ENCODE assay signal across 1 cellular context in genomic region chr17:59619313-59620063, GRCh38.
TF ChIP-seq lines count a peak whose summit lies in the region.

TSS of gene CLTC (plus strand) at chr17:59619895. CDS start at chr17:59620132, 237 bp downstream.

TF ChIP-seq in HEK293, 187 proteins besides CTCF, POLR2A, EP300 and RAD21 (continued from another document and continues in another):
- TF ChIP-seq PRDM10 (tag by site-specific recombination; IDR thresholded peaks at IDR 0.05) (peak; percentile 92), ZNF623 (tag by site-specific recombination; IDR thresholded peaks at IDR 0.05) (peak; percentile 52), ZNF19 (tag by site-specific recombination; IDR thresholded peaks at IDR 0.05; ENCODE audit: low read depth) (no peak), ZNF26 (tag by site-specific recombination; IDR thresholded peaks at IDR 0.05) (no peak), ZBTB8A (tag by site-specific recombination; IDR thresholded peaks at IDR 0.05) (peak; percentile 100), ZNF16 (tag by site-specific recombination; IDR thresholded peaks at IDR 0.05; ENCODE audit: low read depth) (no peak), ZNF560 (tag by site-specific recombination; IDR thresholded peaks at IDR 0.05; ENCODE audit: borderline replicate concordance) (no peak), ZNF600 (tag by site-specific recombination; IDR thresholded peaks at IDR 0.05) (no peak), ZNF624 (tag by site-specific recombination; IDR thresholded peaks at IDR 0.05) (no peak), ZNF114 (tag by site-specific recombination; IDR thresholded peaks at IDR 0.05) (no peak), ZNF670 (tag by site-specific recombination; IDR thresholded peaks at IDR 0.05; ENCODE audit: low read depth) (no peak), ZNF830 (tag by site-specific recombination; IDR thresholded peaks at IDR 0.05; ENCODE audit: low read depth) (no peak), OVOL3 (tag by site-specific recombination; IDR thresholded peaks at IDR 0.05) (peak; percentile 87), ZNF169 (tag by site-specific recombination; IDR thresholded peaks at IDR 0.05) (no peak), ZNF311 (tag by site-specific recombination; IDR thresholded peaks at IDR 0.05; ENCODE audit: borderline replicate concordance) (no peak), ZBTB7A (tag by site-specific recombination; IDR thresholded peaks at IDR 0.05; ENCODE audit: low read depth) (peak; percentile 97), ZNF274 (IDR thresholded peaks at IDR 0.05; ENCODE audit: low read length) (no peak), ZNF274 (tag by site-specific recombination; IDR thresholded peaks at IDR 0.05; ENCODE audit: borderline replicate concordance) (no peak), ZXDB (tag by site-specific recombination; IDR thresholded peaks at IDR 0.05) (peak; percentile 99), ZNF140 (tag by site-specific recombination; IDR thresholded peaks at IDR 0.05) (no peak), ZNF23 (tag by site-specific recombination; IDR thresholded peaks at IDR 0.05; ENCODE audit: borderline replicate concordance) (peak; percentile 59; the same call in 1 of the 2 replicates), KLF1 (tag by site-specific recombination; IDR thresholded peaks at IDR 0.05) (peak; percentile 96), REST (tag by site-specific recombination; IDR thresholded peaks at IDR 0.05) (peak; percentile 69; the same call in 1 of the 2 replicates), ZNF596 (tag by site-specific recombination; IDR thresholded peaks at IDR 0.05) (peak; percentile 54), PRDM2 (tag by site-specific recombination; IDR thresholded peaks at IDR 0.05; ENCODE audit: borderline replicate concordance) (no peak), ZNF645 (tag by site-specific recombination; IDR thresholded peaks at IDR 0.05) (no peak), ZNF792 (tag by site-specific recombination; IDR thresholded peaks at IDR 0.05) (no peak), ZNF488 (tag by site-specific recombination; IDR thresholded peaks at IDR 0.05) (no peak), ZSCAN4 (tag by site-specific recombination; IDR thresholded peaks at IDR 0.05) (peak; percentile 78; the same call in 1 of the 2 replicates), KLF7 (tag by site-specific recombination; IDR thresholded peaks at IDR 0.05; ENCODE audit: borderline replicate concordance) (peak; percentile 100), ZNF341 (tag by site-specific recombination; IDR thresholded peaks at IDR 0.05; ENCODE audit: low read depth) (peak; percentile 92), ZNF18 (tag by site-specific recombination; IDR thresholded peaks at IDR 0.05) (0 out of 2 replicates have a peak, but pooled peaks have one; percentile 66), SALL2 (tag by site-specific recombination; IDR thresholded peaks at IDR 0.05; ENCODE audit: borderline replicate concordance) (peak; percentile 87; the same call in 1 of the 2 replicates), MEIS1 (CRISPR knock-in tag; IDR thresholded peaks at IDR 0.05; ENCODE audit: borderline replicate concordance) (no peak), ZNF423 (tag by site-specific recombination; IDR thresholded peaks at IDR 0.05) (peak; percentile 20; the same call in 1 of the 2 replicates), WT1 (tag by site-specific recombination; IDR thresholded peaks at IDR 0.05) (peak; percentile 67), ZNF292 (tag by site-specific recombination; IDR thresholded peaks at IDR 0.05; ENCODE audit: borderline replicate concordance, low read depth) (no peak), ZNF629 (tag by site-specific recombination; IDR thresholded peaks at IDR 0.05) (peak; percentile 98), ZNF501 (tag by site-specific recombination; IDR thresholded peaks at IDR 0.05) (peak; percentile 76)
